ENCODE assay signal across 8 cellular contexts in genomic region chr2:191245046-191245868, GRCh38. TPM values are rescaled to one million over a fixed set of nuclear protein-coding genes. Genes with fewer than 3 reads are reported as not detected.
DNase-seq lines count a peak whose midpoint lies in the region; ATAC-seq and TF ChIP-seq lines count a peak whose summit lies in the region.

Gene MYO1B (plus strand): TSS chr2:191245404. CDS start chr2:191276896, 31,492 bp downstream.

- 0 to 1% (median 1%) methylated on average over 28 to 112 of the region's 112 CpGs for WGBS in stomach, 5 donors

- H3K4me3 Mint-ChIP-seq in activated CD8-positive, alpha-beta memory T cell treated with anti-CD3 and anti-CD28 coated beads, Interleukin-2, amount 10 ng/mL, durations not matched to agents 7 days and 5 days: peak within 1 kb of the TSS; percentile 60

- intact Hi-C loops in stomach (cut with DNase I; ENCODE audit: low total_unique reads): no loop called here

- no peaks in the 10 kb centered on the region for H3K27me3 ChIP-seq in muscle layer of duodenum (ENCODE audit: low read depth, low read length)
- H3K27me3 ChIP-seq in stomach: peaks cover 0 to 16% (median 11%) of the 10 kb centered on the region in 3 donors

- CTCF ChIA-PET in activated CD8-positive, alpha-beta memory T cell treated with anti-CD3 and anti-CD28 coated beads, Interleukin-2, amount 10 ng/mL, durations not matched to agents 7 days and 5 days (lab: Charles Lee): interaction anchor here (1.6 kb wide), 1 partner anchor 19 kb away, joined by 3 read pairs; no protein-coding TSS in a partner anchor

- H3K27me3 Mint-ChIP-seq in activated CD8-positive, alpha-beta memory T cell treated with anti-CD3 and anti-CD28 coated beads, Interleukin-2, amount 10 ng/mL, durations not matched to agents 7 days and 5 days: peaks cover 41% of the 10 kb centered on the region

- TF ChIP-seq POLR2A in stomach (IDR thresholded peaks at IDR 0.05): no peak

- no peak for TF ChIP-seq EP300 in stomach (IDR thresholded peaks at IDR 0.05)

- peaks cover 13% of the 10 kb centered on the region for H3K4me1 Mint-ChIP-seq in activated CD8-positive, alpha-beta memory T cell treated with anti-CD3 and anti-CD28 coated beads, Interleukin-2, amount 10 ng/mL, durations not matched to agents 7 days and 5 days

- ATAC-seq in HG03139 (IDR thresholded peaks at IDR 0.05; ENCODE audit: unreplicated experiment): peak; percentile 44
- peak; percentile 85 for ATAC-seq in activated CD8-positive, alpha-beta memory T cell treated with anti-CD3 and anti-CD28 coated beads, Interleukin-2, amount 10 ng/mL, durations not matched to agents 7 days and 5 days

- TF ChIP-seq CTCF in epithelial cell of proximal tubule (conservative IDR thresholded peaks at IDR 0.05; ENCODE audit: low read depth, low read length) (peak; percentile 44), stomach (IDR thresholded peaks at IDR 0.05) (peak in 4 of 7 experiments; percentile 27 to 45 (median 32))

- no peaks in the 10 kb centered on the region for H3K9me3 Mint-ChIP-seq in activated CD8-positive, alpha-beta memory T cell treated with anti-CD3 and anti-CD28 coated beads, Interleukin-2, amount 10 ng/mL, durations not matched to agents 7 days and 5 days (ENCODE audit: low read depth)

- H3K27ac ChIP-seq in muscle layer of duodenum (ENCODE audit: low read length) (peak within 1 kb of the TSS; percentile 56), stomach (peak within 1 kb of the TSS; percentile 70 to 88 (median 78))

- H3K4me3 ChIP-seq in epithelial cell of proximal tubule (ENCODE audit: low read depth, low read length) (peak within 1 kb of the TSS; percentile 71), muscle layer of duodenum (ENCODE audit: low read depth in 1 of 2, low read length in 2 of 2) (peak within 1 kb of the TSS; percentile 60 to 83), stomach (peak within 1 kb of the TSS; percentile 72 to 92 (median 81))

- H3K36me3 Mint-ChIP-seq in activated CD8-positive, alpha-beta memory T cell treated with anti-CD3 and anti-CD28 coated beads, Interleukin-2, amount 10 ng/mL, durations not matched to agents 7 days and 5 days: no peaks in the 10 kb centered on the region

- DNase-seq in SKM-1 treated with dmso at 0.1 percent for 144 hours (lab: John Stamatoyannopoulos, UW; ENCODE audit: unreplicated experiment) (peak; percentile 52), SKM-1 (lab: John Stamatoyannopoulos, UW; ENCODE audit: unreplicated experiment) (no peak), NCI-H526 (lab: John Stamatoyannopoulos, UW) (peak; percentile 75 to 95), epithelial cell of proximal tubule (ENCODE audit: low read depth) (no peak), stomach (peak; percentile 75)
- peak; percentile 60 for DNase-seq in activated CD8-positive, alpha-beta memory T cell treated with anti-CD3 and anti-CD28 coated beads, Interleukin-2, amount 10 ng/mL, durations not matched to agents 7 days and 5 days

- H3K4me1 ChIP-seq in muscle layer of duodenum (ENCODE audit: control insufficient read depth in 1 of 2, insufficient read depth in 2 of 2, low read length in 2 of 2) (no peaks in the 10 kb centered on the region), stomach (peaks cover 5 to 48% (median 33%) of the 10 kb centered on the region in 4 donors)

- H3K9me3 ChIP-seq in muscle layer of duodenum (ENCODE audit: control insufficient read depth in 1 of 2, low read length in 2 of 2) (peaks cover 0 to 5% of the 10 kb centered on the region in 2 donors), stomach (peaks cover 0 to 5% (median 0%) of the 10 kb centered on the region in 4 donors)

- H3K36me3 ChIP-seq in muscle layer of duodenum (ENCODE audit: control insufficient read depth in 1 of 2, insufficient read depth in 2 of 2, low read length in 2 of 2) (no peaks in the 10 kb centered on the region), stomach (no peaks in the 10 kb centered on the region)

- H3K27ac Mint-ChIP-seq in activated CD8-positive, alpha-beta memory T cell treated with anti-CD3 and anti-CD28 coated beads, Interleukin-2, amount 10 ng/mL, durations not matched to agents 7 days and 5 days: no peak within 1 kb of the TSS

RNA-seq across cellular contexts. Expression of gene MYO1B, which starts in this region (rescaled TPM):
- 1 to 10 TPM; 1.6 to 4.3 TPM for total RNA-seq in activated CD8-positive, alpha-beta memory T cell treated with anti-CD3 and anti-CD28 coated beads, Interleukin-2, amount 10 ng/mL, durations not matched to agents 7 days and 5 days
- 66.5 and 69.6 TPM in 2 replicates for total RNA-seq in epithelial cell of proximal tubule
- 100 to 1,000 TPM in 1 of 5 donors, 10 to 100 TPM in 3, 1 to 10 TPM in 1; 8.8 to 123 (median 25.5) TPM for total RNA-seq in stomach
- 10 to 100 TPM in 1 of 3 donors, 1 to 10 TPM in 2; 6.1 to 11.0 (median 7.5) TPM for polyA plus RNA-seq in stomach

Comparison
In these comparisons a context has a peak if more than half of its experiments do, and no peak if none do; other contexts are left out.
1. DNase-seq: peak in SKM-1 treated with dmso at 0.1 percent for 144 hours (single experiment), NCI-H526 (2 of 2), activated CD8-positive, alpha-beta memory T cell treated with anti-CD3 and anti-CD28 coated beads, Interleukin-2, amount 10 ng/mL, durations not matched to agents 7 days and 5 days (single experiment) and stomach (single experiment); none in SKM-1 (single experiment) and epithelial cell of proximal tubule (single experiment).
2. Peak in every context shown above with its lines, with median percentiles within 50 percentile points of each other: H3K4me3 ChIP-seq.